ENCODE assay signal across 32 cellular contexts in genomic region chr7:89770156-89770555, GRCh38.
"Had no signal": no experiment of that assay in that cellular context is flagged by ENCODE, and none has a peak within 500 bp of the region (broad histone marks: within the 10 kb centered on the region; RNA-seq: fewer than 3 reads in every experiment).

No MANE protein-coding gene starts in this region.

- DNase-seq: activated CD4-positive, alpha-beta memory T cell treated with anti-CD3 and anti-CD28 coated beads, Interleukin-2, amount 10 ng/mL, durations not matched to agents 7 days and 5 days; activated CD4-positive, alpha-beta T cell treated with anti-CD3 and anti-CD28 coated beads for 1 hour; activated CD4-positive, alpha-beta T cell treated with anti-CD3 and anti-CD28 coated beads for 36 hours; activated CD4-positive, alpha-beta T cell treated with anti-CD3 and anti-CD28 coated beads for 48 hours; activated CD4-positive, alpha-beta T cell treated with anti-CD3 and anti-CD28 coated beads, Interleukin-2, amount 10 ng/mL, durations not matched to agents 7 days and 5 days; activated CD4-positive, alpha-beta T cell treated with anti-CD3 and anti-CD28 coated beads, Interleukin-2, amount 50 U/mL, for 48 hours; activated CD4-positive, CD25-positive, alpha-beta regulatory T cell; activated CD8-positive, alpha-beta memory T cell treated with anti-CD3 and anti-CD28 coated beads for 24 hours; activated CD8-positive, alpha-beta memory T cell treated with anti-CD3 and anti-CD28 coated beads, Interleukin-2, amount 10 ng/mL, durations not matched to agents 7 days and 5 days; activated CD8-positive, alpha-beta memory T cell treated with anti-CD3 and anti-CD28 coated beads, Interleukin-2, amount 50 U/mL, for 48 hours; activated CD8-positive, alpha-beta T cell treated with anti-CD3 and anti-CD28 coated beads, Interleukin-2, amount 10 ng/mL, durations not matched to agents 7 days and 5 days; activated effector memory CD4-positive, alpha-beta T cell treated with Interleukin-2 at 50 U/mL for 16 hours; activated gamma-delta T cell treated with Interleukin-2 at 50 U/mL for 16 hours; activated naive CD4-positive, alpha-beta T cell; activated naive CD4-positive, alpha-beta T cell treated with anti-CD3 and anti-CD28 coated beads for 36 hours; activated naive CD4-positive, alpha-beta T cell treated with anti-CD3 and anti-CD28 coated beads, Interleukin-2, amount 50 U/mL, for 16 hours; activated naive CD8-positive, alpha-beta T cell treated with anti-CD3 and anti-CD28 coated beads for 36 hours; activated T-cell treated with anti-CD3 and anti-CD28 coated beads, Interleukin-2, amount 50 U/mL, for 24 hours; activated T-cell treated with anti-CD3 and anti-CD28 coated beads, Interleukin-2, amount 50 U/mL, for 48 hours; adrenal gland; amniotic stem cell; aorta; body of pancreas; brain microvascular endothelial cell; central memory CD4-positive, alpha-beta T cell; T-helper 1 cell; T-helper 2 cell; T-helper 9 cell; WERI-Rb-1 had no signal

- ATAC-seq: activated CD4-positive, alpha-beta T cell treated with anti-CD3 and anti-CD28 coated beads for 36 hours; activated CD4-positive, CD25-positive, alpha-beta regulatory T cell treated with anti-CD3 and anti-CD28 coated beads, Interleukin-2, amount 50 U/mL, for 24 hours; activated CD8-positive, alpha-beta memory T cell treated with anti-CD3 and anti-CD28 coated beads, Interleukin-2, amount 10 ng/mL, durations not matched to agents 7 days and 5 days; activated CD8-positive, alpha-beta T cell treated with anti-CD3 and anti-CD28 coated beads, Interleukin-2, amount 10 ng/mL, durations not matched to agents 7 days and 5 days; activated naive CD4-positive, alpha-beta T cell treated with anti-CD3 and anti-CD28 coated beads, Interleukin-2, amount 50 U/mL, for 72 hours; body of pancreas; WTC11 had no signal
